19 cellular contexts compared by ENCODE assay signal in genomic region chr5:53006920-53007890, GRCh38. TPM values are rescaled to one million over a fixed set of nuclear protein-coding genes. Genes with fewer than 3 reads are reported as not detected.
DNase-seq lines count a peak whose midpoint lies in the region; ATAC-seq, FAIRE-seq and TF ChIP-seq lines count a peak whose summit lies in the region.
"Had no signal": no experiment of that assay in that cellular context is flagged by ENCODE, and none has a peak within 500 bp of the region (broad histone marks: within the 10 kb centered on the region; RNA-seq: fewer than 3 reads in every experiment).

No MANE protein-coding gene starts in this region.

- peak overlapping the region; percentile 64 for H3K27ac Mint-ChIP-seq in activated naive CD4-positive, alpha-beta T cell treated with anti-CD3 and anti-CD28 coated beads, Interleukin-2, amount 10 ng/mL, durations not matched to agents 7 days and 5 days
- H3K27ac Mint-ChIP-seq: effector memory CD8-positive, alpha-beta T cell had no signal

- POLR2A ChIA-PET in RWPE1 (lab: Yijun Ruan, JAX; ENCODE audit: low non-redundant PET): interaction anchor here (0.6 kb wide), 1 partner anchor 46 kb away, joined by 3 read pairs; no protein-coding TSS in a partner anchor

- H3K9me3 ChIP-seq in smooth muscle cell (replicated peaks; ENCODE audit: low read depth): no peaks in the 10 kb centered on the region
- H3K9me3 ChIP-seq: ovary had no signal

- no peak for FAIRE-seq in bronchial epithelial cell (lab: Jason Lieb, UNC)

- no peak for DNase-seq in activated naive CD4-positive, alpha-beta T cell treated with anti-CD3 and anti-CD28 coated beads, Interleukin-2, amount 10 ng/mL, durations not matched to agents 7 days and 5 days
- no peak for DNase-seq in activated naive CD4-positive, alpha-beta T cell (lab: John Stamatoyannopoulos, UW)
- DNase-seq in RWPE1 (ENCODE audit: low spot score) (peak; percentile 58), bronchial epithelial cell (ENCODE audit: low read depth) (peak; percentile 93), smooth muscle cell (lab: John Stamatoyannopoulos, UW; ENCODE audit: unreplicated experiment) (no peak), AG08395 (ENCODE audit: low spot score) (no peak)
- DNase-seq: activated CD4-positive, alpha-beta T cell treated with anti-CD3 and anti-CD28 coated beads for 36 hours; DMS 273 treated with DMSO at 0.1 percent for 48 hours; effector memory CD8-positive, alpha-beta T cell; HCEC 1CT; head of caudate nucleus; Kasumi-1; kidney glomerular epithelial cell; NCI-H187 treated with DMSO at 0.1 percent for 48 hours; NCI-H510A; ovary; stimulated activated naive CD8-positive, alpha-beta T cell treated with anti-CD3 and anti-CD28 coated beads, Interleukin-15, Interleukin-2, amounts not matched to agents 100 U/mL and 50 U/mL, for 24 hours had no signal

- H3K4me3 ChIP-seq in bronchial epithelial cell (ENCODE audit: low read depth, low read length): no peak overlapping the region
- no peak overlapping the region for H3K4me3 ChIP-seq in smooth muscle cell
- H3K4me3 ChIP-seq: ovary had no signal

- no peak overlapping the region for H3K4me3 Mint-ChIP-seq in activated naive CD4-positive, alpha-beta T cell treated with anti-CD3 and anti-CD28 coated beads, Interleukin-2, amount 10 ng/mL, durations not matched to agents 7 days and 5 days
- H3K4me3 Mint-ChIP-seq: activated CD4-positive, alpha-beta T cell treated with anti-CD3 and anti-CD28 coated beads for 36 hours had no signal

- 73% methylated on average over 4 of the region's 4 CpGs for WGBS in smooth muscle cell (ENCODE audit: low lambda C conversion rate)

- peaks cover 3% of the 10 kb centered on the region for H3K36me3 ChIP-seq in bronchial epithelial cell (ENCODE audit: control insufficient read depth, insufficient read depth, low read length)
- no peaks in the 10 kb centered on the region for H3K36me3 ChIP-seq in smooth muscle cell (ENCODE audit: low read depth)
- H3K36me3 ChIP-seq: ovary had no signal

- H4K20me1 ChIP-seq in smooth muscle cell (ENCODE audit: low read depth): no peaks in the 10 kb centered on the region

- H3K9ac ChIP-seq in smooth muscle cell (ENCODE audit: low read depth): no peak overlapping the region

- peaks cover 22% of the 10 kb centered on the region for H3K36me3 Mint-ChIP-seq in activated naive CD4-positive, alpha-beta T cell treated with anti-CD3 and anti-CD28 coated beads, Interleukin-2, amount 10 ng/mL, durations not matched to agents 7 days and 5 days

- no peak overlapping the region for H2AFZ ChIP-seq in smooth muscle cell (ENCODE audit: low read depth)

- H3K27me3 ChIP-seq in bronchial epithelial cell (ENCODE audit: control insufficient read depth, insufficient read depth, low read length) (no peaks in the 10 kb centered on the region), smooth muscle cell (ENCODE audit: low read depth) (no peaks in the 10 kb centered on the region)
- H3K27me3 ChIP-seq: ovary had no signal

- no peaks in the 10 kb centered on the region for H3K27me3 Mint-ChIP-seq in activated naive CD4-positive, alpha-beta T cell treated with anti-CD3 and anti-CD28 coated beads, Interleukin-2, amount 10 ng/mL, durations not matched to agents 7 days and 5 days

- H3K4me1 ChIP-seq in smooth muscle cell (ENCODE audit: low read depth): no peaks in the 10 kb centered on the region

- H3K27ac ChIP-seq in RWPE1: no peak overlapping the region
- peak overlapping the region; percentile 71 for H3K27ac ChIP-seq in smooth muscle cell (ENCODE audit: low read depth)
- H3K27ac ChIP-seq: ovary had no signal

- no peak overlapping the region for H3K4me2 ChIP-seq in smooth muscle cell

- peaks cover 6% of the 10 kb centered on the region for H3K9me3 Mint-ChIP-seq in activated naive CD4-positive, alpha-beta T cell treated with anti-CD3 and anti-CD28 coated beads, Interleukin-2, amount 10 ng/mL, durations not matched to agents 7 days and 5 days
- H3K9me3 Mint-ChIP-seq: effector memory CD8-positive, alpha-beta T cell had no signal

- no peak for ATAC-seq in GM21390 (IDR thresholded peaks at IDR 0.05; ENCODE audit: unreplicated experiment)
- ATAC-seq in HG02885 (IDR thresholded peaks at IDR 0.05; ENCODE audit: poor library complexity, unreplicated experiment): no peak
- ATAC-seq: activated CD4-positive, alpha-beta T cell treated with anti-CD3 and anti-CD28 coated beads for 36 hours; effector memory CD8-positive, alpha-beta T cell; stimulated activated naive CD8-positive, alpha-beta T cell treated with anti-CD3 and anti-CD28 coated beads, Interleukin-15, Interleukin-2, amounts not matched to agents 100 U/mL and 50 U/mL, for 24 hours had no signal

- no peak for TF ChIP-seq CTCF in RWPE1 (conservative IDR thresholded peaks at IDR 0.05; ENCODE audit: low read depth)
- TF ChIP-seq CTCF in bronchial epithelial cell (IDR thresholded peaks at IDR 0.05; ENCODE audit: insufficient read depth, low read length, severe bottlenecking): no peak
- no peak for TF ChIP-seq CTCF in smooth muscle cell (IDR thresholded peaks at IDR 0.05; ENCODE audit: borderline replicate concordance, insufficient read depth, poor library complexity, severe bottlenecking)

- peaks cover 7% of the 10 kb centered on the region for H3K79me2 ChIP-seq in smooth muscle cell (ENCODE audit: low read depth)

- no peaks in the 10 kb centered on the region for H3F3A ChIP-seq in smooth muscle cell (ENCODE audit: low read depth)

- CTCF ChIA-PET in activated naive CD4-positive, alpha-beta T cell treated with anti-CD3 and anti-CD28 coated beads, Interleukin-2, amount 10 ng/mL, durations not matched to agents 7 days and 5 days (lab: Charles Lee): interaction anchor here (0.8 to 3.0 kb wide), 3 partner anchors 28 to 90 kb away, joined by 3 to 10 read pairs (median 3); no protein-coding TSS in a partner anchor
- CTCF ChIA-PET in RWPE1 (lab: Yijun Ruan, JAX): interaction anchor here (0.7 to 1.1 kb wide), 3 partner anchors 9 to 94 kb away, joined by 3 read pairs; no protein-coding TSS in a partner anchor

- H3K4me1 Mint-ChIP-seq in activated naive CD4-positive, alpha-beta T cell treated with anti-CD3 and anti-CD28 coated beads, Interleukin-2, amount 10 ng/mL, durations not matched to agents 7 days and 5 days: peaks cover 81% of the 10 kb centered on the region

RNA-seq across cellular contexts. Expression of gene ITGA2, which starts 18.1 kb away (rescaled TPM):
- total RNA-seq in bronchial epithelial cell (16.1 and 35.0 TPM in 2 replicates), smooth muscle cell (16.4 and 19.2 TPM in 2 replicates)
- polyA plus RNA-seq in smooth muscle cell: 1.5 and 5.4 TPM in 2 replicates

Comparison
In these comparisons a context has a peak if more than half of its experiments do, and no peak if none do; other contexts are left out.
1. DNase-seq: peak in RWPE1 (single experiment) and bronchial epithelial cell (single experiment); none in activated naive CD4-positive, alpha-beta T cell treated with anti-CD3 and anti-CD28 coated beads, Interleukin-2, amount 10 ng/mL, durations not matched to agents 7 days and 5 days (single experiment), activated naive CD4-positive, alpha-beta T cell (0 of 4), smooth muscle cell (single experiment) and AG08395 (single experiment).